8 cellular contexts compared by ENCODE assay signal in genomic region chr10:97759157-97759980, GRCh38. TPM values are rescaled to one million over a fixed set of nuclear protein-coding genes. Genes with fewer than 3 reads are reported as not detected.
A peak's percentile ranks its signal among the peaks of the same experiment; 100 is the strongest.
DNase-seq lines count a peak whose midpoint lies in the region; ATAC-seq and TF ChIP-seq lines count a peak whose summit lies in the region.

No MANE protein-coding gene starts in this region.

- H3K36me3 ChIP-seq in CD8-positive, alpha-beta memory T cell (ENCODE audit: insufficient read depth, low read length): peaks cover 33% of the 10 kb centered on the region
- H3K36me3 ChIP-seq in HEK293 (ENCODE audit: control insufficient read depth in 2 of 2, insufficient read depth in 1 of 2, low read length in 2 of 2) (peaks cover 5 to 68% of the 10 kb centered on the region in 2 experiments), neural progenitor cell (no peaks in the 10 kb centered on the region), vagina (peaks cover 0 to 50% of the 10 kb centered on the region in 2 donors)

- H3F3A ChIP-seq in neural progenitor cell (ENCODE audit: low read depth): peaks cover 13% of the 10 kb centered on the region

- DNase-seq in CD8-positive, alpha-beta memory T cell: peak in 4 of 5 donors; percentile 11 to 39 (median 17)
- DNase-seq in NCI-H82 treated with DMSO at 0.1 percent for 48 hours (lab: John Stamatoyannopoulos, UW; ENCODE audit: unreplicated experiment) (peak; percentile 9), fibroblast of pulmonary artery (ENCODE audit: low read depth) (peak; percentile 74), neural progenitor cell (ENCODE audit: low spot score) (peak; percentile 85), vagina (ENCODE audit: extremely low spot score in 2 of 2) (no peak)
- peak; percentile 60 for DNase-seq in activated T-cell treated with anti-CD3 and anti-CD28 coated beads, Interleukin-2, amount 50 U/mL, for 1 hour

- no peaks in the 10 kb centered on the region for H3K27me3 ChIP-seq in CD8-positive, alpha-beta memory T cell (ENCODE audit: insufficient read depth, low read length, poor library complexity, severe bottlenecking)
- no peaks in the 10 kb centered on the region for H3K27me3 ChIP-seq in neural progenitor cell
- H3K27me3 ChIP-seq in vagina: no peaks in the 10 kb centered on the region

- no peaks in the 10 kb centered on the region for H3K9me3 ChIP-seq in CD8-positive, alpha-beta memory T cell (ENCODE audit: low read length)
- H3K9me3 ChIP-seq in HEK293 (ENCODE audit: control insufficient read depth, insufficient read depth, low read depth, low read length) (no peaks in the 10 kb centered on the region), neural progenitor cell (ENCODE audit: low read depth) (no peaks in the 10 kb centered on the region), vagina (no peaks in the 10 kb centered on the region)

- H3K4me3 Mint-ChIP-seq in CD8-positive, alpha-beta memory T cell: no peak overlapping the region
- H3K4me3 Mint-ChIP-seq in neural progenitor cell: no peak overlapping the region

- no peak overlapping the region for H3K9ac ChIP-seq in neural progenitor cell

- intact Hi-C loops in vagina (cut with DNase I): loop anchor here (10.0 kb wide), 1 partner anchor 685 kb away; the partner anchor contains the start of gene HPS1

- no peaks in the 10 kb centered on the region for H3K79me2 ChIP-seq in neural progenitor cell (ENCODE audit: low read depth)

- H3K4me1 Mint-ChIP-seq in CD8-positive, alpha-beta memory T cell: no peaks in the 10 kb centered on the region
- H3K4me1 Mint-ChIP-seq in neural progenitor cell: peaks cover 21% of the 10 kb centered on the region

- no peak overlapping the region for H2AFZ ChIP-seq in neural progenitor cell (replicated peaks)

- H3K27ac Mint-ChIP-seq in CD8-positive, alpha-beta memory T cell: peak overlapping the region in 2 of 8 donors; percentile 36 to 64
- H3K27ac Mint-ChIP-seq in neural progenitor cell: no peak overlapping the region

- no peak for TF ChIP-seq POLR2A in vagina (IDR thresholded peaks at IDR 0.05)

- H3K27me3 Mint-ChIP-seq in CD8-positive, alpha-beta memory T cell: no peaks in the 10 kb centered on the region
- peaks cover 8% of the 10 kb centered on the region for H3K27me3 Mint-ChIP-seq in neural progenitor cell (ENCODE audit: insufficient read depth, low read depth)

- POLR2A ChIA-PET in CD8-positive, alpha-beta memory T cell (lab: Charles Lee): no interaction called here
- POLR2A ChIA-PET in HEK293 (lab: Yijun Ruan, JAX): interaction anchor here (0.6 to 0.7 kb wide), 2 partner anchors 13 to 1722 kb away, joined by 4 read pairs; no protein-coding TSS in a partner anchor

- no peak overlapping the region for H3K4me3 ChIP-seq in CD8-positive, alpha-beta memory T cell (ENCODE audit: low read length)
- H3K4me3 ChIP-seq in HEK293 (ENCODE audit: low read depth, low read length): no peak overlapping the region
- no peak overlapping the region for H3K4me3 ChIP-seq in fibroblast of pulmonary artery (replicated peaks; ENCODE audit: low read depth, low read length)
- no peak overlapping the region for H3K4me3 ChIP-seq in neural progenitor cell
- no peak overlapping the region for H3K4me3 ChIP-seq in vagina

- peaks cover 57% of the 10 kb centered on the region for H4K20me1 ChIP-seq in neural progenitor cell (ENCODE audit: low read depth)

- CTCF ChIA-PET in CD8-positive, alpha-beta memory T cell (lab: Charles Lee): interaction anchor here (0.6 to 1.2 kb wide), 6 partner anchors 8 to 110 kb away, joined by 3 to 4 read pairs (median 3); no protein-coding TSS in a partner anchor
- CTCF ChIA-PET in HEK293 (lab: Yijun Ruan, JAX): interaction anchor here (0.7 to 5.5 kb wide), 10 partner anchors 9 to 943 kb away, joined by 3 to 36 read pairs (median 4); no protein-coding TSS in a partner anchor

- no peak overlapping the region for H3K4me2 ChIP-seq in neural progenitor cell

- TF ChIP-seq CTCF in HEK293 (tag by site-specific recombination; IDR thresholded peaks at IDR 0.05) (peak; percentile 93), fibroblast of pulmonary artery (IDR thresholded peaks at IDR 0.05; ENCODE audit: low read length, missing control alignments) (peak; percentile 97), neural progenitor cell (IDR thresholded peaks at IDR 0.05) (peak; percentile 92), vagina (IDR thresholded peaks at IDR 0.05) (peak; percentile 32 to 54 (median 33))

- H3K4me1 ChIP-seq in CD8-positive, alpha-beta memory T cell (ENCODE audit: insufficient read depth, low read length): no peaks in the 10 kb centered on the region
- H3K4me1 ChIP-seq in HEK293 (ENCODE audit: control insufficient read depth, insufficient read depth, low read length): no peaks in the 10 kb centered on the region
- peaks cover 15% of the 10 kb centered on the region for H3K4me1 ChIP-seq in neural progenitor cell
- no peaks in the 10 kb centered on the region for H3K4me1 ChIP-seq in vagina

- no peak overlapping the region for H3K27ac ChIP-seq in CD8-positive, alpha-beta memory T cell (ENCODE audit: low read depth, low read length)
- H3K27ac ChIP-seq in HEK293 (ENCODE audit: extremely low read depth, low read depth, low read length) (no peak overlapping the region), neural progenitor cell (no peak overlapping the region), vagina (no peak overlapping the region)

- H3K36me3 Mint-ChIP-seq in CD8-positive, alpha-beta memory T cell: peaks cover 9 to 78% (median 20%) of the 10 kb centered on the region in 3 donors
- peaks cover 14% of the 10 kb centered on the region for H3K36me3 Mint-ChIP-seq in neural progenitor cell

- no peaks in the 10 kb centered on the region for H3K9me3 Mint-ChIP-seq in CD8-positive, alpha-beta memory T cell
- no peaks in the 10 kb centered on the region for H3K9me3 Mint-ChIP-seq in neural progenitor cell

- no peak for ATAC-seq in GM18519 (IDR thresholded peaks at IDR 0.05; ENCODE audit: low FRiP score, unreplicated experiment)

TF ChIP-seq in HEK293, 187 proteins besides CTCF, POLR2A, EP300 and RAD21:
- TF ChIP-seq GLIS2 (tag by site-specific recombination; IDR thresholded peaks at IDR 0.05) (peak; percentile 61), KLF17 (tag by site-specific recombination; IDR thresholded peaks at IDR 0.05) (0 out of 2 replicates have a peak, but pooled peaks have one; percentile 12), ZNF830 (tag by site-specific recombination; IDR thresholded peaks at IDR 0.05; ENCODE audit: low read depth) (no peak), ZNF549 (tag by site-specific recombination; IDR thresholded peaks at IDR 0.05) (no peak), ZNF654 (tag by site-specific recombination; IDR thresholded peaks at IDR 0.05; ENCODE audit: low read depth) (peak; percentile 63), ZNF157 (tag by site-specific recombination; IDR thresholded peaks at IDR 0.05) (no peak), KLF1 (tag by site-specific recombination; IDR thresholded peaks at IDR 0.05) (peak; percentile 67), ZNF121 (tag by site-specific recombination; IDR thresholded peaks at IDR 0.05) (peak; percentile 72; the same call in 1 of the 2 replicates), MZF1 (tag by site-specific recombination; IDR thresholded peaks at IDR 0.05; ENCODE audit: borderline replicate concordance) (no peak), IKZF3 (tag by site-specific recombination; IDR thresholded peaks at IDR 0.05) (0 out of 2 replicates have a peak, but pooled peaks have one; percentile 21), GLIS1 (tag by site-specific recombination; IDR thresholded peaks at IDR 0.05) (0 out of 2 replicates have a peak, but pooled peaks have one; percentile 20), OVOL3 (tag by site-specific recombination; IDR thresholded peaks at IDR 0.05) (no peak), ZNF311 (tag by site-specific recombination; IDR thresholded peaks at IDR 0.05; ENCODE audit: borderline replicate concordance) (no peak), ZNF202 (tag by site-specific recombination; IDR thresholded peaks at IDR 0.05; ENCODE audit: borderline replicate concordance) (no peak), ZBTB17 (tag by site-specific recombination; IDR thresholded peaks at IDR 0.05) (peak; percentile 73), TCF7L2 (IDR thresholded peaks at IDR 0.05; ENCODE audit: borderline replicate concordance, low read depth, low read length) (no peak), ZNF792 (tag by site-specific recombination; IDR thresholded peaks at IDR 0.05) (no peak)
TF ChIP-seq in HEK293: peak in this region for 8.

RNA-seq across cellular contexts. Expression of gene SFRP5, which starts 12.4 kb away (rescaled TPM):
- not detected for total RNA-seq in CD8-positive, alpha-beta memory T cell
- 0.54 TPM for polyA plus RNA-seq in CD8-positive, alpha-beta memory T cell
- total RNA-seq in neural progenitor cell (ENCODE audit: low replicate concordance): not detected in 2 replicates
- total RNA-seq in vagina: 1.7 TPM

RNA-seq across cellular contexts. Expression of gene ZFYVE27, which starts 22.4 kb away (rescaled TPM):
- 10 to 100 TPM; 27.4 to 28.6 TPM for total RNA-seq in CD8-positive, alpha-beta memory T cell
- 31.4 TPM for polyA plus RNA-seq in CD8-positive, alpha-beta memory T cell
- total RNA-seq in neural progenitor cell (ENCODE audit: low replicate concordance) (13.7 and 28.6 TPM in 2 replicates), vagina (28.0 TPM)

RNA-seq across cellular contexts. Expression of gene MARVELD1, which starts 45.8 kb away (rescaled TPM):
- 1 to 10 TPM; 4.3 to 4.7 TPM for total RNA-seq in CD8-positive, alpha-beta memory T cell
- 0.15 TPM for polyA plus RNA-seq in CD8-positive, alpha-beta memory T cell
- total RNA-seq in neural progenitor cell (ENCODE audit: low replicate concordance) (7.1 and 21.9 TPM in 2 replicates), vagina (24.1 TPM)

Comparison
In these comparisons a context has a peak if more than half of its experiments do, and no peak if none do; other contexts are left out.
1. DNase-seq: peak in CD8-positive, alpha-beta memory T cell (4 of 5), NCI-H82 treated with DMSO at 0.1 percent for 48 hours (single experiment), activated T-cell treated with anti-CD3 and anti-CD28 coated beads, Interleukin-2, amount 50 U/mL, for 1 hour (single experiment), fibroblast of pulmonary artery (single experiment) and neural progenitor cell (single experiment); none in vagina (0 of 2).
2. CTCF ChIP-seq: peak in every context shown above with its lines; median percentile 97 in fibroblast of pulmonary artery; 93 in HEK293; 92 in neural progenitor cell; 33 in vagina.